Comparison of ENCODE assay signal across 9 cellular contexts in genomic region chr18:42614619-42615293, GRCh38.
A peak's percentile ranks its signal among the peaks of the same experiment; 100 is the strongest.
DNase-seq lines count a peak whose midpoint lies in the region; ATAC-seq, FAIRE-seq and TF ChIP-seq lines count a peak whose summit lies in the region.
"Had no signal": no experiment of that assay in that cellular context is flagged by ENCODE, and none has a peak within 500 bp of the region (broad histone marks: within the 10 kb centered on the region; RNA-seq: fewer than 3 reads in every experiment).

No MANE protein-coding gene starts in this region.

- no peak overlapping the region for H3K4me3 Mint-ChIP-seq in activated naive CD8-positive, alpha-beta T cell treated with anti-CD3 and anti-CD28 coated beads, Interleukin-2, amount 50 U/mL, for 24 hours
- H3K4me3 Mint-ChIP-seq: activated T-cell treated with anti-CD3 and anti-CD28 coated beads, Interleukin-2, amount 50 U/mL, for 4 hours had no signal

- no peaks in the 10 kb centered on the region for H3K27me3 Mint-ChIP-seq in activated naive CD8-positive, alpha-beta T cell treated with anti-CD3 and anti-CD28 coated beads, Interleukin-2, amount 50 U/mL, for 24 hours

- POLR2A ChIA-PET in RWPE1 (lab: Yijun Ruan, JAX; ENCODE audit: low non-redundant PET), result no interaction called here

- ATAC-seq in mucosa of descending colon, result peak; percentile 60
- no peak for ATAC-seq in activated naive CD8-positive, alpha-beta T cell treated with anti-CD3 and anti-CD28 coated beads, Interleukin-2, amount 50 U/mL, for 24 hours
- ATAC-seq: activated T-cell treated with anti-CD3 and anti-CD28 coated beads, Interleukin-2, amount 50 U/mL, for 4 hours had no signal

- H3K4me1 Mint-ChIP-seq in activated naive CD8-positive, alpha-beta T cell treated with anti-CD3 and anti-CD28 coated beads, Interleukin-2, amount 50 U/mL, for 24 hours, result no peaks in the 10 kb centered on the region

- no peaks in the 10 kb centered on the region for H3K9me3 Mint-ChIP-seq in activated naive CD8-positive, alpha-beta T cell treated with anti-CD3 and anti-CD28 coated beads, Interleukin-2, amount 50 U/mL, for 24 hours

- H3K27ac Mint-ChIP-seq in activated naive CD8-positive, alpha-beta T cell treated with anti-CD3 and anti-CD28 coated beads, Interleukin-2, amount 50 U/mL, for 24 hours, result no peak overlapping the region

- no peaks in the 10 kb centered on the region for H3K36me3 Mint-ChIP-seq in activated naive CD8-positive, alpha-beta T cell treated with anti-CD3 and anti-CD28 coated beads, Interleukin-2, amount 50 U/mL, for 24 hours (ENCODE audit: low read depth)

- CTCF ChIA-PET in RWPE1 (lab: Yijun Ruan, JAX), result no interaction called here

- H3K4me3 ChIP-seq in fibroblast of mammary gland (ENCODE audit: control insufficient read depth, low read depth, low read length), result no peak overlapping the region
- H3K4me3 ChIP-seq in mucosa of descending colon, result no peak overlapping the region
- H3K4me3 ChIP-seq in kidney (ENCODE audit: low read length in 2 of 2), result no peak overlapping the region

- H3K4me1 ChIP-seq in mucosa of descending colon (ENCODE audit: low read depth) (no peaks in the 10 kb centered on the region), kidney (ENCODE audit: control insufficient read depth in 1 of 2, insufficient read depth in 1 of 2, low read depth in 1 of 2, low read length in 2 of 2) (no peaks in the 10 kb centered on the region)

- H3K9ac ChIP-seq in kidney (ENCODE audit: low read length in 2 of 2), result no peak overlapping the region

- H3K36me3 ChIP-seq in mucosa of descending colon (ENCODE audit: low read depth) (no peaks in the 10 kb centered on the region), kidney (ENCODE audit: control insufficient read depth in 1 of 2, insufficient read depth in 2 of 2, low read length in 2 of 2) (no peaks in the 10 kb centered on the region)

- no peak for FAIRE-seq in kidney (lab: Jason Lieb, UNC)

- H3K9me3 ChIP-seq in mucosa of descending colon (no peaks in the 10 kb centered on the region), kidney (ENCODE audit: control insufficient read depth in 1 of 2, low read length in 2 of 2) (no peaks in the 10 kb centered on the region)

- DNase-seq in DMS153 (lab: John Stamatoyannopoulos, UW), result peak; percentile 98
- DNase-seq in NCI-H446 treated with DMSO at 0.1 percent for 48 hours (lab: John Stamatoyannopoulos, UW), result peak; percentile 48
- DNase-seq in fibroblast of mammary gland (ENCODE audit: low read depth), result peak; percentile 4
- no peak for DNase-seq in mucosa of descending colon
- DNase-seq in activated CD4-positive, alpha-beta T cell treated with anti-CD3 and anti-CD28 coated beads for 1 hour, result no peak
- DNase-seq in activated naive CD8-positive, alpha-beta T cell treated with anti-CD3 and anti-CD28 coated beads, Interleukin-2, amount 50 U/mL, for 24 hours, result no peak
- no peak for DNase-seq in kidney
- DNase-seq in RWPE1 (ENCODE audit: low spot score), result no peak
- DNase-seq: activated T-cell treated with anti-CD3 and anti-CD28 coated beads, Interleukin-2, amount 50 U/mL, for 4 hours had no signal

- TF ChIP-seq CTCF in fibroblast of mammary gland (conservative IDR thresholded peaks at IDR 0.05; ENCODE audit: control insufficient read depth, insufficient read depth, low read depth, low read length) (no peak), mucosa of descending colon (IDR thresholded peaks at IDR 0.05) (no peak), kidney (IDR thresholded peaks at IDR 0.05; ENCODE audit: borderline replicate concordance, extremely low read depth, insufficient read depth) (no peak), RWPE1 (conservative IDR thresholded peaks at IDR 0.05; ENCODE audit: low read depth) (no peak)

- H3K27ac ChIP-seq in kidney (ENCODE audit: low read depth in 2 of 2, low read length in 2 of 2), result no peak overlapping the region
- H3K27ac ChIP-seq in RWPE1, result no peak overlapping the region

- intact Hi-C loops in mucosa of descending colon (cut with DNase I, micrococcal nuclease) (no loop called here), kidney (cut with DNase I) (no loop called here)

Comparison
In these comparisons a context has a peak if more than half of its experiments do, and no peak if none do; other contexts are left out.
1. DNase-seq: peak in DMS153 (single experiment), NCI-H446 treated with DMSO at 0.1 percent for 48 hours (single experiment) and fibroblast of mammary gland (single experiment); none in mucosa of descending colon (0 of 3), activated CD4-positive, alpha-beta T cell treated with anti-CD3 and anti-CD28 coated beads for 1 hour (single experiment), activated naive CD8-positive, alpha-beta T cell treated with anti-CD3 and anti-CD28 coated beads, Interleukin-2, amount 50 U/mL, for 24 hours (single experiment), kidney (single experiment) and RWPE1 (single experiment).